Comparison of ENCODE assay signal across 19 cellular contexts in the genomic region with DNA sequence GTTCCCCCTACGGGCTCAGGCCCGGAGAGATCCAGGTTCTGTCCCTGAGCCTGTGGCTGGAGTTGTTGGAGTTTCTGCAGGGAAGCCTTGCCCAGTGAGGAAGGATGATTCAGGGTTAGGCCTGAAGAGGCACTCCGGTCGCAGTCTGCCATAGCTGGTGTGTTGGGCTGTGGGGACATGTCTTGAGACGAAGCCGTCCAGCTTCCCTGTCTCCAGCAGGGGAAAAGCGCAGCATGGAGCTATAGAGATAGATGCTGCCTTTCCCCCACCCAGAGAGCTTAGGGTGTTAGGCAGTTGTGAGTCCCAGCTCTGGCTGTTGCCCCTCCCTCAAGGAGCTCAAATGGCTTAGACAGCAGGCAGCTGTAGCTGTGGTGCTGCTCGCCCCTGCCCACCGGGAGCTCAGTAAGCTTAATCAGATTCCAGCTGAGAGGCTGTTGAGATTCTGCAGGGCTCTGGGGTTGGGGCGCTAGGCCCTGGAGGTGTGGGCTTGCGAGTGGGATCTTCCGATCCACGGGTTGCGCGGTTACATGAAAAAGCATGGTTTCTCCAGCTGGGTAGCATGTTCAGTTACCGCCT.
DNase-seq lines count a peak whose midpoint lies in the region; ATAC-seq, FAIRE-seq and TF ChIP-seq lines count a peak whose summit lies in the region.
"Had no signal": no experiment of that assay in that cellular context is flagged by ENCODE, and none has a peak within 500 bp of the region (broad histone marks: within the 10 kb centered on the region; RNA-seq: fewer than 3 reads in every experiment).

No MANE protein-coding gene starts in this region.

- no peak for TF ChIP-seq CTCF in GM23338 (conservative IDR thresholded peaks at IDR 0.05; ENCODE audit: low read depth in 2 of 2)
- no peak for TF ChIP-seq CTCF in H1 (IDR thresholded peaks at IDR 0.05; ENCODE audit: control extremely low read depth in 1 of 3, insufficient read depth in 1 of 3, low read depth in 1 of 3, low read length in 3 of 3)

- no peak overlapping the region for H2BK120ac ChIP-seq in H1 (replicated peaks; ENCODE audit: low read depth, low read length)
- H2BK120ac ChIP-seq in neuronal stem cell (ENCODE audit: low read depth, low read length): no peak overlapping the region

- H3K27me3 ChIP-seq in GM23338 (ENCODE audit: insufficient read depth): no peaks in the 10 kb centered on the region
- H3K27me3 ChIP-seq in H1 (replicated peaks in 1 of 4; ENCODE audit: control insufficient read depth in 3 of 4, extremely low read depth in 1 of 4, insufficient read depth in 3 of 4, low read length in 3 of 4): no peaks in the 10 kb centered on the region
- no peaks in the 10 kb centered on the region for H3K27me3 ChIP-seq in neuronal stem cell (ENCODE audit: control insufficient read depth in 3 of 3, insufficient read depth in 3 of 3, low read depth in 1 of 3, low read length in 3 of 3)
- H3K27me3 ChIP-seq: BLaER1 treated with 17β-estradiol and CSF1 and Interleukin-3, amounts not matched to agents 10 nM and 100 nM had no signal

- H3K79me2 ChIP-seq in GM23338 (replicated peaks; ENCODE audit: insufficient read depth) (no peaks in the 10 kb centered on the region), H1 (ENCODE audit: control insufficient read depth in 1 of 2, insufficient read depth in 2 of 2, low read length in 2 of 2) (no peaks in the 10 kb centered on the region)

- H3K27me3 Mint-ChIP-seq in GM23338 (ENCODE audit: insufficient read depth, low read depth, poor library complexity): peaks cover 1% of the 10 kb centered on the region

- H3K36me3 ChIP-seq in GM23338 (ENCODE audit: insufficient read depth) (no peaks in the 10 kb centered on the region), H1 (ENCODE audit: control insufficient read depth in 2 of 4, insufficient read depth in 4 of 4, low read length in 3 of 4) (no peaks in the 10 kb centered on the region), neuronal stem cell (replicated peaks in 1 of 2; ENCODE audit: control insufficient read depth in 2 of 2, insufficient read depth in 2 of 2, low read length in 2 of 2) (no peaks in the 10 kb centered on the region)
- H3K36me3 ChIP-seq: BLaER1 treated with 17β-estradiol and CSF1 and Interleukin-3, amounts not matched to agents 10 nM and 100 nM; HAP-1 had no signal

- no peak overlapping the region for H4K5ac ChIP-seq in H1 (ENCODE audit: insufficient read length, low read depth, low read length)

- POLR2A ChIA-PET in H1 (lab: Charles Lee; ENCODE audit: partially characterized antibody): interaction anchor here (0.5 kb wide), 1 partner anchor 22 kb away, joined by 3 read pairs; no protein-coding TSS in a partner anchor

- H3K9me3 Mint-ChIP-seq in GM23338: peaks cover 3% of the 10 kb centered on the region; the same call in 1 of the 3 replicates

- WGBS in H1 (ENCODE audit: extremely low coverage in 1 of 2, insufficient coverage in 1 of 2, insufficient read length in 1 of 2, insufficient replicate concordance in 2 of 2, low coverage in 1 of 2, low lambda C conversion rate in 2 of 2, missing lambda C conversion rate in 1 of 2), 2 experiments: 96% methylated on average over 15 of the region's 16 CpGs; no CpG with 5 or more reads in 1 of the 2 experiments
- WGBS in neuronal stem cell (ENCODE audit: extremely low coverage in 2 of 2, insufficient read length in 2 of 2, insufficient replicate concordance in 1 of 2), 2 donors: no CpG with 5 or more reads among the region's 16 CpGs

- TF ChIP-seq EP300 in H1 (IDR thresholded peaks at IDR 0.05; ENCODE audit: borderline replicate concordance in 1 of 2, low read depth in 2 of 2, low read length in 2 of 2): no peak

- H2BK12ac ChIP-seq in H1 (ENCODE audit: low read depth, low read length): no peak overlapping the region
- no peak overlapping the region for H2BK12ac ChIP-seq in neuronal stem cell (ENCODE audit: low read length)

- no peaks in the 10 kb centered on the region for H3K9me2 ChIP-seq in GM23338 (ENCODE audit: insufficient read depth)

- H3K18ac ChIP-seq in H1 (ENCODE audit: extremely low read depth, low read length) (no peak overlapping the region), neuronal stem cell (ENCODE audit: low read length) (peak overlapping the region; percentile 11)

- H2BK20ac ChIP-seq in H1 (ENCODE audit: low read length): 0 out of 2 replicates have a peak overlapping the region, but pooled peaks have one; percentile 34

- no peaks in the 10 kb centered on the region for H3K4me1 Mint-ChIP-seq in GM23338
- H3K4me1 Mint-ChIP-seq: B cell had no signal

- no peak overlapping the region for H2BK5ac ChIP-seq in H1 (ENCODE audit: low read depth, low read length)
- no peak overlapping the region for H2BK5ac ChIP-seq in neuronal stem cell (ENCODE audit: low read length)

- TF ChIP-seq RAD21 in H1 (IDR thresholded peaks at IDR 0.05 in 1 of 2, conservative IDR thresholded peaks at IDR 0.05 in 1 of 2; ENCODE audit: low read depth in 2 of 2, low read length in 2 of 2): peak in 1 of 2 experiments; percentile 7; a peak in 2 of 4 replicates

- FAIRE-seq in H1 (lab: Jason Lieb, UNC): no peak
- FAIRE-seq: GM12892, GM18507 had no signal

- peak overlapping the region; percentile 40 for H4K91ac ChIP-seq in H1 (replicated peaks; ENCODE audit: insufficient read length, low read length)
- no peak overlapping the region for H4K91ac ChIP-seq in neuronal stem cell (ENCODE audit: low read depth, low read length, poor library complexity)

- no peak for TF ChIP-seq POLR2A in H1 (IDR thresholded peaks at IDR 0.05; ENCODE audit: control extremely low read depth in 1 of 2, low read depth in 2 of 2, low read length in 2 of 2)

- H3K27ac Mint-ChIP-seq in GM23338: no peak overlapping the region
- H3K27ac Mint-ChIP-seq: B cell; CD8-positive, alpha-beta T cell had no signal

- no peaks in the 10 kb centered on the region for H3F3A ChIP-seq in GM23338 (replicated peaks; ENCODE audit: low read depth)

- no peaks in the 10 kb centered on the region for H3K36me3 Mint-ChIP-seq in GM23338 (ENCODE audit: low read depth)
- H3K36me3 Mint-ChIP-seq: CD8-positive, alpha-beta T cell had no signal

- H2BK15ac ChIP-seq in H1 (ENCODE audit: low read length): no peak overlapping the region; the same call in 1 of the 2 replicates
- H2BK15ac ChIP-seq in neuronal stem cell (ENCODE audit: low read length): no peak overlapping the region

- H3K9ac ChIP-seq in H1 (replicated peaks in 1 of 4; ENCODE audit: extremely low read depth in 1 of 4, low read depth in 3 of 4, low read length in 3 of 4) (no peak overlapping the region), neuronal stem cell (ENCODE audit: low read depth, low read length, poor library complexity) (no peak overlapping the region)
- H3K9ac ChIP-seq: BLaER1 treated with 17β-estradiol and CSF1 and Interleukin-3, amounts not matched to agents 10 nM and 100 nM; GM23248 had no signal

- no peak overlapping the region for H3K27ac ChIP-seq in GM23338 (ENCODE audit: low read depth)
- H3K27ac ChIP-seq in H1 (ENCODE audit: low read depth, low read length): no peak overlapping the region
- H3K27ac ChIP-seq in neuronal stem cell (replicated peaks; ENCODE audit: low read length): no peak overlapping the region
- H3K27ac ChIP-seq: BLaER1 treated with 17β-estradiol and CSF1 and Interleukin-3, amounts not matched to agents 10 nM and 100 nM; GM23248 had no signal

- H3K79me1 ChIP-seq in H1 (ENCODE audit: low read depth, low read length): no peaks in the 10 kb centered on the region
- H3K79me1 ChIP-seq in neuronal stem cell (ENCODE audit: low read depth, low read length): no peaks in the 10 kb centered on the region

- peak overlapping the region; percentile 91 for H2AFZ ChIP-seq in GM23338
- H2AFZ ChIP-seq in H1 (ENCODE audit: low read length): peak overlapping the region; percentile 11; the same call in 1 of the 2 replicates
- H2AFZ ChIP-seq in neuronal stem cell (ENCODE audit: low read length): no peak overlapping the region
- H2AFZ ChIP-seq: GM23248 had no signal

- peak; percentile 59 for ATAC-seq in GM23338
- ATAC-seq: CD8-positive, alpha-beta T cell had no signal

- no peaks in the 10 kb centered on the region for H3K4me1 ChIP-seq in GM23338 (ENCODE audit: insufficient read depth)
- H3K4me1 ChIP-seq in H1 (replicated peaks in 1 of 4; ENCODE audit: control insufficient read depth in 3 of 4, insufficient read depth in 4 of 4, low read length in 3 of 4): peaks cover 0 to 2% (median 0%) of the 10 kb centered on the region in 4 experiments; a peak in 1 of 7 replicates
- H3K4me1 ChIP-seq in neuronal stem cell (ENCODE audit: control insufficient read depth in 2 of 2, insufficient read depth in 1 of 2, low read depth in 1 of 2, low read length in 2 of 2): no peaks in the 10 kb centered on the region
- H3K4me1 ChIP-seq: BLaER1 treated with 17β-estradiol and CSF1 and Interleukin-3, amounts not matched to agents 10 nM and 100 nM; HAP-1 had no signal

- H4K8ac ChIP-seq in H1 (ENCODE audit: extremely low read depth, insufficient read depth, low read length): no peak overlapping the region
- no peak overlapping the region for H4K8ac ChIP-seq in neuronal stem cell (ENCODE audit: low read depth, low read length)

- H3K4me2 ChIP-seq in GM23338: no peak overlapping the region
- no peak overlapping the region for H3K4me2 ChIP-seq in H1 (ENCODE audit: insufficient read depth in 1 of 2, low read depth in 2 of 2, low read length in 2 of 2)
- H3K4me2 ChIP-seq in neuronal stem cell (ENCODE audit: insufficient read depth, low read length, poor library complexity, severe bottlenecking): no peak overlapping the region
- H3K4me2 ChIP-seq: BLaER1 treated with 17β-estradiol and CSF1 and Interleukin-3, amounts not matched to agents 10 nM and 100 nM had no signal

- DNase-seq in GM23338 (ENCODE audit: low spot score) (peak; percentile 21), NCI-H82 treated with DMSO at 0.1 percent for 48 hours (lab: John Stamatoyannopoulos, UW; ENCODE audit: unreplicated experiment) (peak; percentile 44), H1 (ENCODE audit: low read depth in 1 of 2, low spot score in 2 of 2) (no peak), neuronal stem cell (ENCODE audit: low spot score) (no peak), 8988T (no peak), mucosa of gallbladder (ENCODE audit: low spot score) (no peak), NCI-H748 treated with DMSO at 0.1 percent for 48 hours (lab: John Stamatoyannopoulos, UW) (no peak), DMS79 (lab: John Stamatoyannopoulos, UW) (no peak)
- DNase-seq: Calu3, DMS 273 treated with DMSO at 0.1 percent for 48 hours, DMS53, GDM1, GM23248 had no signal

- CTCF ChIA-PET in H1 (lab: Charles Lee; ENCODE audit: partially characterized antibody): interaction anchor here (1.0 to 4.1 kb wide), 4 partner anchors 9 to 411 kb away, joined by 3 to 11 read pairs (median 8); no protein-coding TSS in a partner anchor

- H3K23me2 ChIP-seq in H1 (ENCODE audit: low read depth, low read length): no peaks in the 10 kb centered on the region

- H3K23ac ChIP-seq in H1 (ENCODE audit: insufficient read length) (no peak overlapping the region), neuronal stem cell (ENCODE audit: low read depth, low read length, poor library complexity) (no peak overlapping the region)

- no peak overlapping the region for H3K14ac ChIP-seq in H1 (ENCODE audit: insufficient read length)
- H3K14ac ChIP-seq in neuronal stem cell (ENCODE audit: low read length): no peak overlapping the region

- no peak overlapping the region for H3K4me3 Mint-ChIP-seq in GM23338
- H3K4me3 Mint-ChIP-seq: B cell; CD8-positive, alpha-beta T cell had no signal

- H3K4ac ChIP-seq in H1 (replicated peaks; ENCODE audit: insufficient read length, low read depth, low read length): no peak overlapping the region
- H3K4ac ChIP-seq in neuronal stem cell (ENCODE audit: low read length): no peak overlapping the region

- H3K56ac ChIP-seq in H1 (replicated peaks; ENCODE audit: insufficient read length, low read depth, low read length): no peak overlapping the region

- H3K4me3 ChIP-seq in GM23338: no peak overlapping the region
- no peak overlapping the region for H3K4me3 ChIP-seq in H1 (ENCODE audit: extremely low read depth in 1 of 4, insufficient read depth in 2 of 4, low read depth in 3 of 4, low read length in 4 of 4)
- no peak overlapping the region for H3K4me3 ChIP-seq in neuronal stem cell (ENCODE audit: low read length in 2 of 2)
- H3K4me3 ChIP-seq: BLaER1 treated with 17β-estradiol and CSF1 and Interleukin-3, amounts not matched to agents 10 nM and 100 nM; GM23248; HAP-1 had no signal

- H3K9me3 ChIP-seq in H1 (ENCODE audit: insufficient read depth in 2 of 2, low read depth in 1 of 2, low read length in 1 of 2): no peaks in the 10 kb centered on the region
- H3K9me3 ChIP-seq in neuronal stem cell (replicated peaks in 1 of 2; ENCODE audit: control insufficient read depth in 2 of 2, insufficient read depth in 1 of 2, low read depth in 1 of 2, low read length in 2 of 2): no peaks in the 10 kb centered on the region
- H3K9me3 ChIP-seq: HAP-1 had no signal

- no peaks in the 10 kb centered on the region for H4K20me1 ChIP-seq in GM23338 (replicated peaks; ENCODE audit: insufficient read depth)
- H4K20me1 ChIP-seq in H1 (replicated peaks in 1 of 2; ENCODE audit: control insufficient read depth in 1 of 2, insufficient read depth in 2 of 2, low read length in 2 of 2): no peaks in the 10 kb centered on the region
- H4K20me1 ChIP-seq: BLaER1 treated with 17β-estradiol and CSF1 and Interleukin-3, amounts not matched to agents 10 nM and 100 nM had no signal

- H2AK5ac ChIP-seq in H1 (ENCODE audit: low read depth, low read length): no peak overlapping the region
- H2AK5ac ChIP-seq in neuronal stem cell (ENCODE audit: low read depth, low read length): no peak overlapping the region

Comparison
In these comparisons a context has a peak if more than half of its experiments do, and no peak if none do; other contexts are left out.
1. DNase-seq: peak in GM23338 (single experiment) and NCI-H82 treated with DMSO at 0.1 percent for 48 hours (single experiment); none in H1 (0 of 2), neuronal stem cell (single experiment), 8988T (single experiment), mucosa of gallbladder (single experiment), NCI-H748 treated with DMSO at 0.1 percent for 48 hours (single experiment) and DMS79 (single experiment).